9 cellular contexts compared by ENCODE assay signal in the genomic region with DNA sequence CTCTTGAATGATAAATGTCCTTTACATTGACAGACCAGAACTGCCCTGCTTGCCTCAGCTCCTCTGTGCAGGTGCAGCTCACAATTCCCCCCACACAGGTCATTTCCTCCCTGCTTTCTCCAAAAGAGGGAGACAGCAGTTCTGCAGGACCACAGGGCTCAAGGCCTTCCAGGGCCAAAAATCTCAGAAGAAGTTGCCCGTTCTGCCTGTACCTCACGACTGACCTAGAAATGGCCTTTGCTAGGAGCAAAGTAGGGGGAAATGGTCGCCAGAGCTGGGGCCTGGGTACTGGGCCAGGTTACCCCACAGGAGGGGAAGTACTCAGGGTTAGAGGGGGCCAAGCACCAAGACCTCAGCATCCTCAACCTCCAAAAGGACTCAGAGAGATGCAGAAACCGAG. TPM values are rescaled to one million over a fixed set of nuclear protein-coding genes. Genes with fewer than 3 reads are reported as not detected.
"Had no signal": no experiment of that assay in that cellular context is flagged by ENCODE, and none has a peak within 500 bp of the region (broad histone marks: within the 10 kb centered on the region; RNA-seq: fewer than 3 reads in every experiment).

No MANE protein-coding gene starts in this region.

- H3K9me3 ChIP-seq: sigmoid colon had no signal

- H3K4me3 ChIP-seq: esophagus muscularis mucosa, sigmoid colon had no signal

- ATAC-seq: natural killer cell treated with Interleukin-12 subunit alpha and Interleukin-12 subunit beta and Interleukin-15 and Interleukin-18, amount 100 ng/mL, for 72 hours had no signal

- DNase-seq: anterior cingulate cortex; glutamatergic neuron; sigmoid colon; stimulated activated CD4-positive, alpha-beta T cell treated with anti-CD3 and anti-CD28 coated beads, Interleukin-12 subunit alpha, Interleukin-12 subunit beta, amount 100 ng/mL, for 4 hours; stimulated activated naive CD4-positive, alpha-beta T cell; SW 1271 had no signal

- H3K36me3 ChIP-seq: esophagus muscularis mucosa, sigmoid colon had no signal

- H3K27me3 ChIP-seq: esophagus muscularis mucosa, sigmoid colon had no signal

RNA-seq across cellular contexts. Expression of gene RNU1-2, which starts 11.1 kb away (rescaled TPM):
- total RNA-seq: fibroblast of villous mesenchyme had no signal
